ENCODE assay signal across 12 cellular contexts in genomic region chr5:243648-244367, GRCh38. TPM values are rescaled to one million over a fixed set of nuclear protein-coding genes. Genes with fewer than 3 reads are reported as not detected.
DNase-seq lines count a peak whose midpoint lies in the region; ATAC-seq, FAIRE-seq and TF ChIP-seq lines count a peak whose summit lies in the region.
"Not testable (repeated sequence)": the region's sequence is repeated elsewhere in the genome, so short reads cannot be mapped to it uniquely, and the experiment has no call there.
"Had no signal": no experiment of that assay in that cellular context is flagged by ENCODE, and none has a peak within 500 bp of the region (broad histone marks: within the 10 kb centered on the region; RNA-seq: fewer than 3 reads in every experiment).

No MANE protein-coding gene starts in this region.

- peak overlapping the region; percentile 9 for H3K4me3 Mint-ChIP-seq in T-helper 17 cell
- H3K4me3 Mint-ChIP-seq in activated CD8-positive, alpha-beta T cell treated with anti-CD3 and anti-CD28 coated beads for 36 hours: peak overlapping the region; percentile 41
- peak overlapping the region; percentile 37 for H3K4me3 Mint-ChIP-seq in activated T-helper 1 cell treated with anti-CD3 and anti-CD28 coated beads, Interleukin-12 subunit alpha, Interleukin-12 subunit beta, Interleukin-2, Interleukin-4 antibody, amounts not matched to agents 30 ng/mL and 10 ng/mL and 1 ng/mL, durations not matched to agents 14 hours and 24 hours and 36 hours
- H3K4me3 Mint-ChIP-seq in activated naive CD8-positive, alpha-beta T cell treated with anti-CD3 and anti-CD28 coated beads, Interleukin-2, amount 10 ng/mL, durations not matched to agents 7 days and 5 days: peak overlapping the region; percentile 53
- H3K4me3 Mint-ChIP-seq in neural crest cell: not testable (repeated sequence)
- peak overlapping the region in 1 of 2 donors; percentile 30 for H3K4me3 Mint-ChIP-seq in stimulated activated naive B cell treated with anti-CD40 and anti-IgM and Interleukin-4, amounts not matched to agents 10 μg/mL and 1 μg/mL and 100 μg/mL, for 72 hours

- POLR2A ChIA-PET in activated CD8-positive, alpha-beta T cell treated with anti-CD3 and anti-CD28 coated beads for 36 hours (lab: Charles Lee): not testable (repeated sequence)
- POLR2A ChIA-PET in activated naive CD8-positive, alpha-beta T cell treated with anti-CD3 and anti-CD28 coated beads, Interleukin-2, amount 10 ng/mL, durations not matched to agents 7 days and 5 days (lab: Charles Lee): interaction anchor here (1.9 kb wide), 1 partner anchor 27 kb away, joined by 6 read pairs; the partner anchor contains the start of gene PDCD6
- POLR2A ChIA-PET in endothelial cell of umbilical vein (lab: Charles Lee): interaction anchor here (0.6 to 0.8 kb wide), 2 partner anchors 10 to 52 kb away, joined by 3 read pairs; no protein-coding TSS in a partner anchor

- not testable (repeated sequence) for H3K36me3 Mint-ChIP-seq in T-helper 17 cell (ENCODE audit: low read depth)
- peaks cover 63% of the 10 kb centered on the region for H3K36me3 Mint-ChIP-seq in activated CD8-positive, alpha-beta T cell treated with anti-CD3 and anti-CD28 coated beads for 36 hours (ENCODE audit: low read depth)
- H3K36me3 Mint-ChIP-seq in activated T-helper 1 cell treated with anti-CD3 and anti-CD28 coated beads, Interleukin-12 subunit alpha, Interleukin-12 subunit beta, Interleukin-2, Interleukin-4 antibody, amounts not matched to agents 30 ng/mL and 10 ng/mL and 1 ng/mL, durations not matched to agents 14 hours and 24 hours and 36 hours (ENCODE audit: low read depth): peaks cover 56% of the 10 kb centered on the region
- H3K36me3 Mint-ChIP-seq in activated naive CD8-positive, alpha-beta T cell treated with anti-CD3 and anti-CD28 coated beads, Interleukin-2, amount 10 ng/mL, durations not matched to agents 7 days and 5 days: peaks cover 55% of the 10 kb centered on the region
- peaks cover 37% of the 10 kb centered on the region for H3K36me3 Mint-ChIP-seq in neural crest cell (ENCODE audit: low read depth)
- H3K36me3 Mint-ChIP-seq in stimulated activated naive B cell treated with anti-CD40 and anti-IgM and Interleukin-4, amounts not matched to agents 10 μg/mL and 1 μg/mL and 100 μg/mL, for 72 hours: peaks cover 45 to 66% of the 10 kb centered on the region in 2 donors

- not testable (repeated sequence) for H3K27me3 ChIP-seq in BLaER1; endothelial cell of umbilical vein (ENCODE audit: control insufficient read depth in 2 of 2, insufficient read depth in 2 of 2, low read length in 2 of 2)

- DNase-seq in T-helper 17 cell; activated naive CD8-positive, alpha-beta T cell treated with anti-CD3 and anti-CD28 coated beads, Interleukin-2, amount 10 ng/mL, durations not matched to agents 7 days and 5 days; neural crest cell (ENCODE audit: low read depth, low spot score); stimulated activated naive B cell treated with anti-CD40 and anti-IgM and Interleukin-4, amounts not matched to agents 10 μg/mL and 1 μg/mL and 100 μg/mL, for 72 hours: not testable (repeated sequence)
- peak; percentile 62 for DNase-seq in activated CD8-positive, alpha-beta T cell treated with anti-CD3 and anti-CD28 coated beads for 36 hours
- DNase-seq in activated T-helper 1 cell treated with anti-CD3 and anti-CD28 coated beads, Interleukin-12 subunit alpha, Interleukin-12 subunit beta, Interleukin-2, Interleukin-4 antibody, amounts not matched to agents 30 ng/mL and 10 ng/mL and 1 ng/mL, durations not matched to agents 14 hours and 24 hours and 36 hours (ENCODE audit: low spot score): peak; percentile 10
- peak; percentile 63 for DNase-seq in endothelial cell of umbilical vein (ENCODE audit: low read depth, low spot score)

- H3K9me3 Mint-ChIP-seq in activated CD8-positive, alpha-beta T cell treated with anti-CD3 and anti-CD28 coated beads for 36 hours; activated T-helper 1 cell treated with anti-CD3 and anti-CD28 coated beads, Interleukin-12 subunit alpha, Interleukin-12 subunit beta, Interleukin-2, Interleukin-4 antibody, amounts not matched to agents 30 ng/mL and 10 ng/mL and 1 ng/mL, durations not matched to agents 14 hours and 24 hours and 36 hours; activated naive CD8-positive, alpha-beta T cell treated with anti-CD3 and anti-CD28 coated beads, Interleukin-2, amount 10 ng/mL, durations not matched to agents 7 days and 5 days; neural crest cell; stimulated activated naive B cell treated with anti-CD40 and anti-IgM and Interleukin-4, amounts not matched to agents 10 μg/mL and 1 μg/mL and 100 μg/mL, for 72 hours: not testable (repeated sequence)

- not testable (repeated sequence) for H3K9ac ChIP-seq in BLaER1; endothelial cell of umbilical vein (replicated peaks; ENCODE audit: extremely low read depth, insufficient read depth, low read length)

- TF ChIP-seq POLR2A in endothelial cell of umbilical vein (IDR thresholded peaks at IDR 0.05; ENCODE audit: low read depth, low read length): not testable (repeated sequence)

- H3K27ac ChIP-seq in BLaER1 (peak overlapping the region; percentile 6; the same call in 1 of the 2 replicates), endothelial cell of umbilical vein (ENCODE audit: insufficient read depth, low read depth, low read length) (peak overlapping the region; percentile 61)

- peaks cover 100% of the 10 kb centered on the region for H3K36me3 ChIP-seq in BLaER1
- H3K36me3 ChIP-seq in endothelial cell of umbilical vein (ENCODE audit: control insufficient read depth in 2 of 2, extremely low read depth in 1 of 2, insufficient read depth in 2 of 2, low read length in 2 of 2): peaks cover 10 to 24% of the 10 kb centered on the region in 2 experiments

- CTCF ChIA-PET in activated CD8-positive, alpha-beta T cell treated with anti-CD3 and anti-CD28 coated beads for 36 hours (lab: Charles Lee): not testable (repeated sequence)
- CTCF ChIA-PET in endothelial cell of umbilical vein (lab: Charles Lee): interaction anchor here (1.2 kb wide), 1 partner anchor 55 kb away, joined by 5 read pairs; no protein-coding TSS in a partner anchor

- H3K4me2 ChIP-seq in BLaER1 (peak overlapping the region; percentile 39; the same call in 1 of the 2 replicates), endothelial cell of umbilical vein (ENCODE audit: insufficient read depth, low read length) (peak overlapping the region; percentile 38)

- H3K9me3 ChIP-seq in BLaER1: peaks cover 98% of the 10 kb centered on the region
- not testable (repeated sequence) for H3K9me3 ChIP-seq in T-helper 17 cell (ENCODE audit: control insufficient read depth, low read length, poor library complexity, severe bottlenecking); endothelial cell of umbilical vein (replicated peaks; ENCODE audit: control insufficient read depth, insufficient read depth, low read length)

- dilution Hi-C loops in endothelial cell of umbilical vein (cut with MboI; ENCODE audit: extremely low pct_ligation_motif_present, low sequenced_read_pairs): not testable (repeated sequence)

- intact Hi-C loops in activated CD8-positive, alpha-beta T cell treated with anti-CD3 and anti-CD28 coated beads for 36 hours (cut with micrococcal nuclease); activated T-helper 1 cell treated with anti-CD3 and anti-CD28 coated beads, Interleukin-12 subunit alpha, Interleukin-12 subunit beta, Interleukin-2, Interleukin-4 antibody, amounts not matched to agents 30 ng/mL and 10 ng/mL and 1 ng/mL, durations not matched to agents 14 hours and 24 hours and 36 hours (cut with micrococcal nuclease): not testable (repeated sequence)
- intact Hi-C loops in endothelial cell of umbilical vein (cut with micrococcal nuclease): loop anchor here (2.0 kb wide), 1 partner anchor 27 kb away; the partner anchor contains the start of gene PDCD6

- H3K4me3 ChIP-seq in BLaER1; endothelial cell of umbilical vein (replicated peaks in 1 of 3; ENCODE audit: insufficient read depth in 1 of 3, low read depth in 1 of 3, low read length in 3 of 3): not testable (repeated sequence)

- H4K20me1 ChIP-seq in BLaER1; endothelial cell of umbilical vein (replicated peaks; ENCODE audit: control insufficient read depth, extremely low read depth, insufficient read depth, low read length): not testable (repeated sequence)

- not testable (repeated sequence) for H3K4me1 Mint-ChIP-seq in T-helper 17 cell; activated naive CD8-positive, alpha-beta T cell treated with anti-CD3 and anti-CD28 coated beads, Interleukin-2, amount 10 ng/mL, durations not matched to agents 7 days and 5 days; neural crest cell
- peaks cover 21% of the 10 kb centered on the region for H3K4me1 Mint-ChIP-seq in activated CD8-positive, alpha-beta T cell treated with anti-CD3 and anti-CD28 coated beads for 36 hours (ENCODE audit: low read depth)
- peaks cover 14% of the 10 kb centered on the region for H3K4me1 Mint-ChIP-seq in activated T-helper 1 cell treated with anti-CD3 and anti-CD28 coated beads, Interleukin-12 subunit alpha, Interleukin-12 subunit beta, Interleukin-2, Interleukin-4 antibody, amounts not matched to agents 30 ng/mL and 10 ng/mL and 1 ng/mL, durations not matched to agents 14 hours and 24 hours and 36 hours (ENCODE audit: low read depth)
- H3K4me1 Mint-ChIP-seq in stimulated activated naive B cell treated with anti-CD40 and anti-IgM and Interleukin-4, amounts not matched to agents 10 μg/mL and 1 μg/mL and 100 μg/mL, for 72 hours: peaks cover 2 to 18% of the 10 kb centered on the region in 2 donors

- FAIRE-seq in endothelial cell of umbilical vein (lab: Jason Lieb, UNC): peak; percentile 66

- not testable (repeated sequence) for H3K27me3 Mint-ChIP-seq in T-helper 17 cell; activated CD8-positive, alpha-beta T cell treated with anti-CD3 and anti-CD28 coated beads for 36 hours; activated T-helper 1 cell treated with anti-CD3 and anti-CD28 coated beads, Interleukin-12 subunit alpha, Interleukin-12 subunit beta, Interleukin-2, Interleukin-4 antibody, amounts not matched to agents 30 ng/mL and 10 ng/mL and 1 ng/mL, durations not matched to agents 14 hours and 24 hours and 36 hours (ENCODE audit: insufficient read depth); activated naive CD8-positive, alpha-beta T cell treated with anti-CD3 and anti-CD28 coated beads, Interleukin-2, amount 10 ng/mL, durations not matched to agents 7 days and 5 days; neural crest cell (ENCODE audit: low read depth); stimulated activated naive B cell treated with anti-CD40 and anti-IgM and Interleukin-4, amounts not matched to agents 10 μg/mL and 1 μg/mL and 100 μg/mL, for 72 hours

- H3K9me1 ChIP-seq in endothelial cell of umbilical vein (replicated peaks; ENCODE audit: control insufficient read depth, extremely low read depth, insufficient read depth, low read length): not testable (repeated sequence)

- not testable (repeated sequence) for TF ChIP-seq CTCF in activated CD8-positive, alpha-beta T cell treated with anti-CD3 and anti-CD28 coated beads for 36 hours (IDR thresholded peaks at IDR 0.05); endothelial cell of umbilical vein (IDR thresholded peaks at IDR 0.05; ENCODE audit: extremely low read depth in 1 of 2, insufficient read depth in 1 of 2, low read depth in 1 of 2, low read length in 2 of 2); neural crest cell (conservative IDR thresholded peaks at IDR 0.05)

- not testable (repeated sequence) for H3K79me2 ChIP-seq in endothelial cell of umbilical vein (ENCODE audit: control insufficient read depth, insufficient read depth, low read length)

- not testable (repeated sequence) for BruUV-seq in endothelial cell of umbilical vein (replicated peaks; lab: Mats Ljungman, UMichigan)

- not testable (repeated sequence) for ATAC-seq in T-helper 17 cell; activated naive CD8-positive, alpha-beta T cell treated with anti-CD3 and anti-CD28 coated beads, Interleukin-2, amount 10 ng/mL, durations not matched to agents 7 days and 5 days (ENCODE audit: low read depth); stimulated activated naive B cell treated with anti-CD40 and anti-IgM and Interleukin-4, amounts not matched to agents 10 μg/mL and 1 μg/mL and 100 μg/mL, for 72 hours (replicated peaks)
- ATAC-seq in activated CD8-positive, alpha-beta T cell treated with anti-CD3 and anti-CD28 coated beads for 36 hours: peak; percentile 47

- H3K27ac Mint-ChIP-seq in T-helper 17 cell (peak overlapping the region; percentile 59), neural crest cell (ENCODE audit: unreplicated experiment) (peak overlapping the region; percentile 75)
- H3K27ac Mint-ChIP-seq in activated CD8-positive, alpha-beta T cell treated with anti-CD3 and anti-CD28 coated beads for 36 hours: peak overlapping the region; percentile 85
- peak overlapping the region; percentile 88 for H3K27ac Mint-ChIP-seq in activated T-helper 1 cell treated with anti-CD3 and anti-CD28 coated beads, Interleukin-12 subunit alpha, Interleukin-12 subunit beta, Interleukin-2, Interleukin-4 antibody, amounts not matched to agents 30 ng/mL and 10 ng/mL and 1 ng/mL, durations not matched to agents 14 hours and 24 hours and 36 hours
- peak overlapping the region; percentile 81 for H3K27ac Mint-ChIP-seq in activated naive CD8-positive, alpha-beta T cell treated with anti-CD3 and anti-CD28 coated beads, Interleukin-2, amount 10 ng/mL, durations not matched to agents 7 days and 5 days
- H3K27ac Mint-ChIP-seq in stimulated activated naive B cell treated with anti-CD40 and anti-IgM and Interleukin-4, amounts not matched to agents 10 μg/mL and 1 μg/mL and 100 μg/mL, for 72 hours: peak overlapping the region; percentile 27

- H3K4me1 ChIP-seq in BLaER1 (peaks cover 12% of the 10 kb centered on the region; the same call in 1 of the 2 replicates), endothelial cell of umbilical vein (ENCODE audit: control insufficient read depth, extremely low read depth, insufficient read depth, low read length) (peaks cover 19% of the 10 kb centered on the region)

- not testable (repeated sequence) for H2AFZ ChIP-seq in endothelial cell of umbilical vein (ENCODE audit: low read depth, low read length)

RNA-seq across cellular contexts. Expression of gene SDHA, which starts 25.7 kb away (rescaled TPM):
- total RNA-seq in T-helper 17 cell (100 to 1,000 TPM; 170 to 171 TPM), endothelial cell of umbilical vein (142 and 153 TPM in 2 replicates), neural crest cell (106 and 108 TPM in 2 replicates)
- 100 to 1,000 TPM; 141 to 149 TPM for total RNA-seq in activated CD8-positive, alpha-beta T cell treated with anti-CD3 and anti-CD28 coated beads for 36 hours
- 135 TPM in 2 replicates for total RNA-seq in activated T-helper 1 cell treated with anti-CD3 and anti-CD28 coated beads, Interleukin-12 subunit alpha, Interleukin-12 subunit beta, Interleukin-2, Interleukin-4 antibody, amounts not matched to agents 30 ng/mL and 10 ng/mL and 1 ng/mL, durations not matched to agents 14 hours and 24 hours and 36 hours
- 100 to 1,000 TPM; 167 to 172 TPM for total RNA-seq in activated naive CD8-positive, alpha-beta T cell treated with anti-CD3 and anti-CD28 coated beads, Interleukin-2, amount 10 ng/mL, durations not matched to agents 7 days and 5 days
- polyA plus RNA-seq in endothelial cell of umbilical vein: 97.0 and 121 TPM in 2 replicates
- 87.2 and 103 TPM in 2 replicates for polyA plus RNA-seq in endothelial cell of umbilical vein (2011; cell fraction: cytosol; rRNA removed)
- 131 and 141 TPM in 2 replicates for polyA plus RNA-seq in endothelial cell of umbilical vein (2011; cell fraction: nucleus; rRNA removed)
- polyA plus RNA-seq in endothelial cell of umbilical vein (2012): 179 and 191 TPM in 2 replicates
- polyA minus RNA-seq in endothelial cell of umbilical vein: 273 and 275 TPM in 2 replicates
- polyA minus RNA-seq in endothelial cell of umbilical vein (2011; cell fraction: cytosol; rRNA and poly(A)+ RNA removed): 203 TPM
- 149 and 158 TPM in 2 replicates for polyA minus RNA-seq in endothelial cell of umbilical vein (2011; cell fraction: nucleus; rRNA and poly(A)+ RNA removed)

RNA-seq across cellular contexts. Expression of gene CCDC127, which starts 25.9 kb away (rescaled TPM):
- total RNA-seq in T-helper 17 cell: 1 to 10 TPM; 1.9 to 2.4 TPM
- 1 to 10 TPM; 4.2 to 4.3 TPM for total RNA-seq in activated CD8-positive, alpha-beta T cell treated with anti-CD3 and anti-CD28 coated beads for 36 hours
- total RNA-seq in activated T-helper 1 cell treated with anti-CD3 and anti-CD28 coated beads, Interleukin-12 subunit alpha, Interleukin-12 subunit beta, Interleukin-2, Interleukin-4 antibody, amounts not matched to agents 30 ng/mL and 10 ng/mL and 1 ng/mL, durations not matched to agents 14 hours and 24 hours and 36 hours: 9.5 and 10.9 TPM in 2 replicates
- 1 to 10 TPM; 6.2 to 7.8 TPM for total RNA-seq in activated naive CD8-positive, alpha-beta T cell treated with anti-CD3 and anti-CD28 coated beads, Interleukin-2, amount 10 ng/mL, durations not matched to agents 7 days and 5 days
- 5.3 and 6.3 TPM in 2 replicates for total RNA-seq in endothelial cell of umbilical vein
- 3.2 and 3.4 TPM in 2 replicates for polyA plus RNA-seq in endothelial cell of umbilical vein
- 3.9 and 4.0 TPM in 2 replicates for polyA plus RNA-seq in endothelial cell of umbilical vein (2011; cell fraction: cytosol; rRNA removed)
- polyA plus RNA-seq in endothelial cell of umbilical vein (2011; cell fraction: nucleus; rRNA removed): 3.8 TPM in 2 replicates
- 3.3 TPM in 2 replicates for polyA plus RNA-seq in endothelial cell of umbilical vein (2012)
- polyA minus RNA-seq in endothelial cell of umbilical vein: 3.8 and 5.7 TPM in 2 replicates
- polyA minus RNA-seq in endothelial cell of umbilical vein (2011; cell fraction: cytosol; rRNA and poly(A)+ RNA removed): 3.9 TPM
- polyA minus RNA-seq in endothelial cell of umbilical vein (2011; cell fraction: nucleus; rRNA and poly(A)+ RNA removed): 3.4 and 4.7 TPM in 2 replicates
- 11.3 and 11.9 TPM in 2 replicates for total RNA-seq in neural crest cell

RNA-seq across cellular contexts. Expression of gene PDCD6, which starts 27.6 kb away (rescaled TPM):
- total RNA-seq in T-helper 17 cell (10 to 100 TPM; 50.3 to 52.2 TPM), endothelial cell of umbilical vein (79.8 and 83.3 TPM in 2 replicates), neural crest cell (76.8 and 81.6 TPM in 2 replicates)
- total RNA-seq in activated CD8-positive, alpha-beta T cell treated with anti-CD3 and anti-CD28 coated beads for 36 hours: 10 to 100 TPM; 87.1 to 92.4 TPM
- total RNA-seq in activated T-helper 1 cell treated with anti-CD3 and anti-CD28 coated beads, Interleukin-12 subunit alpha, Interleukin-12 subunit beta, Interleukin-2, Interleukin-4 antibody, amounts not matched to agents 30 ng/mL and 10 ng/mL and 1 ng/mL, durations not matched to agents 14 hours and 24 hours and 36 hours: 117 and 118 TPM in 2 replicates
- total RNA-seq in activated naive CD8-positive, alpha-beta T cell treated with anti-CD3 and anti-CD28 coated beads, Interleukin-2, amount 10 ng/mL, durations not matched to agents 7 days and 5 days: 10 to 100 TPM; 85.6 to 87.6 TPM
- polyA plus RNA-seq in endothelial cell of umbilical vein: 223 and 247 TPM in 2 replicates
- 206 and 215 TPM in 2 replicates for polyA plus RNA-seq in endothelial cell of umbilical vein (2011; cell fraction: cytosol; rRNA removed)
- 155 and 164 TPM in 2 replicates for polyA plus RNA-seq in endothelial cell of umbilical vein (2011; cell fraction: nucleus; rRNA removed)
- polyA plus RNA-seq in endothelial cell of umbilical vein (2012): 109 and 126 TPM in 2 replicates
- 160 and 180 TPM in 2 replicates for polyA minus RNA-seq in endothelial cell of umbilical vein
- 129 TPM for polyA minus RNA-seq in endothelial cell of umbilical vein (2011; cell fraction: cytosol; rRNA and poly(A)+ RNA removed)
- 47.2 and 48.4 TPM in 2 replicates for polyA minus RNA-seq in endothelial cell of umbilical vein (2011; cell fraction: nucleus; rRNA and poly(A)+ RNA removed)

RNA-seq across cellular contexts. Expression of gene LRRC14B, which starts 52.5 kb away (rescaled TPM):
- not detected for total RNA-seq in T-helper 17 cell
- total RNA-seq in activated CD8-positive, alpha-beta T cell treated with anti-CD3 and anti-CD28 coated beads for 36 hours: under 1 TPM in 1 of 2 experiments, not detected in 1; 0.16 TPM
- total RNA-seq in activated T-helper 1 cell treated with anti-CD3 and anti-CD28 coated beads, Interleukin-12 subunit alpha, Interleukin-12 subunit beta, Interleukin-2, Interleukin-4 antibody, amounts not matched to agents 30 ng/mL and 10 ng/mL and 1 ng/mL, durations not matched to agents 14 hours and 24 hours and 36 hours: not detected in 2 replicates
- under 1 TPM; 0.37 to 0.44 TPM for total RNA-seq in activated naive CD8-positive, alpha-beta T cell treated with anti-CD3 and anti-CD28 coated beads, Interleukin-2, amount 10 ng/mL, durations not matched to agents 7 days and 5 days
- not detected in 2 replicates for total RNA-seq in endothelial cell of umbilical vein
- not detected in 2 replicates for polyA plus RNA-seq in endothelial cell of umbilical vein
- polyA plus RNA-seq in endothelial cell of umbilical vein (2011; cell fraction: cytosol; rRNA removed): not detected in 2 replicates
- polyA plus RNA-seq in endothelial cell of umbilical vein (2011; cell fraction: nucleus; rRNA removed): not detected in 2 replicates
- not detected in 2 replicates for polyA plus RNA-seq in endothelial cell of umbilical vein (2012)
- polyA minus RNA-seq in endothelial cell of umbilical vein: not detected in 2 replicates
- not detected for polyA minus RNA-seq in endothelial cell of umbilical vein (2011; cell fraction: cytosol; rRNA and poly(A)+ RNA removed)
- not detected in 2 replicates for polyA minus RNA-seq in endothelial cell of umbilical vein (2011; cell fraction: nucleus; rRNA and poly(A)+ RNA removed)
- not detected in 2 replicates for total RNA-seq in neural crest cell
- total RNA-seq: B cell, H7, Peyer's patch had no signal
- polyA plus RNA-seq: AG04450 had no signal

Comparison
In these comparisons a context has a peak if more than half of its experiments do, and no peak if none do; other contexts are left out.
1. H3K27ac Mint-ChIP-seq: peak in every context shown above with its lines; median percentile 88 in activated T-helper 1 cell treated with anti-CD3 and anti-CD28 coated beads, Interleukin-12 subunit alpha, Interleukin-12 subunit beta, Interleukin-2, Interleukin-4 antibody, amounts not matched to agents 30 ng/mL and 10 ng/mL and 1 ng/mL, durations not matched to agents 14 hours and 24 hours and 36 hours; 85 in activated CD8-positive, alpha-beta T cell treated with anti-CD3 and anti-CD28 coated beads for 36 hours; 81 in activated naive CD8-positive, alpha-beta T cell treated with anti-CD3 and anti-CD28 coated beads, Interleukin-2, amount 10 ng/mL, durations not matched to agents 7 days and 5 days; 75 in neural crest cell; 59 in T-helper 17 cell; 27 in stimulated activated naive B cell treated with anti-CD40 and anti-IgM and Interleukin-4, amounts not matched to agents 10 μg/mL and 1 μg/mL and 100 μg/mL, for 72 hours.